In genomic region chr2:24820598-24821432, GRCh38 we compare ENCODE assay signal across 13 cellular contexts. TPM values are rescaled to one million over a fixed set of nuclear protein-coding genes. Genes with fewer than 3 reads are reported as not detected.
DNase-seq lines count a peak whose midpoint lies in the region; ATAC-seq and TF ChIP-seq lines count a peak whose summit lies in the region.
"Had no signal": no experiment of that assay in that cellular context is flagged by ENCODE, and none has a peak within 500 bp of the region (broad histone marks: within the 10 kb centered on the region; RNA-seq: fewer than 3 reads in every experiment).

No MANE protein-coding gene starts in this region.

- peak; percentile 68 for DNase-seq in NCI-H2107 treated with DMSO at 0.1 percent for 48 hours (lab: John Stamatoyannopoulos, UW; ENCODE audit: unreplicated experiment)
- DNase-seq in NCI-H2107 (lab: John Stamatoyannopoulos, UW), result no peak
- DNase-seq in coronary artery (ENCODE audit: low spot score), result peak; percentile 60
- peak; percentile 73 for DNase-seq in osteocyte (ENCODE audit: extremely low spot score, unreplicated experiment)
- no peak for DNase-seq in NCI-H1436 (lab: John Stamatoyannopoulos, UW)
- DNase-seq in SW 1271 (lab: John Stamatoyannopoulos, UW), result no peak
- DNase-seq: activated CD4-positive, alpha-beta T cell treated with anti-CD3 and anti-CD28 coated beads for 36 hours; activated gamma-delta T cell treated with Interleukin-2 at 50 U/mL for 16 hours; NCI-H510A treated with DMSO at 0.1 percent for 48 hours had no signal

- H3K27me3 Mint-ChIP-seq in osteocyte (ENCODE audit: unreplicated experiment), result no peaks in the 10 kb centered on the region
- H3K27me3 Mint-ChIP-seq: activated CD4-positive, alpha-beta T cell treated with anti-CD3 and anti-CD28 coated beads for 36 hours had no signal

- H3K27ac ChIP-seq in HUES48 (ENCODE audit: low read depth, low read length) (peak overlapping the region; percentile 87), coronary artery (no peak overlapping the region)
- H3K27ac ChIP-seq: 22Rv1 had no signal

- no peaks in the 10 kb centered on the region for H3K9me3 Mint-ChIP-seq in osteocyte (ENCODE audit: unreplicated experiment)

- H3K27ac Mint-ChIP-seq in osteocyte (ENCODE audit: unreplicated experiment), result peak overlapping the region; percentile 74
- H3K27ac Mint-ChIP-seq: activated CD4-positive, alpha-beta T cell treated with anti-CD3 and anti-CD28 coated beads for 36 hours had no signal

- peaks cover 27% of the 10 kb centered on the region for H3K4me1 Mint-ChIP-seq in osteocyte (ENCODE audit: unreplicated experiment)

- H3K36me3 Mint-ChIP-seq in osteocyte (ENCODE audit: unreplicated experiment), result peaks cover 31% of the 10 kb centered on the region

- H3K9ac ChIP-seq in HUES48 (ENCODE audit: low read depth, low read length), result no peak overlapping the region

- peaks cover 31% of the 10 kb centered on the region for H3K4me1 ChIP-seq in HUES48 (ENCODE audit: control insufficient read depth, insufficient read depth, low read length)

- H3K9me3 ChIP-seq in HUES48 (ENCODE audit: control insufficient read depth, insufficient read depth, low read length), result no peaks in the 10 kb centered on the region

- peaks cover 86% of the 10 kb centered on the region for H3K36me3 ChIP-seq in HUES48 (ENCODE audit: control insufficient read depth, insufficient read depth, low read length)

- H3K4me3 ChIP-seq in HUES48 (ENCODE audit: low read depth, low read length) (no peak overlapping the region), coronary artery (no peak overlapping the region)

- no peaks in the 10 kb centered on the region for H3K27me3 ChIP-seq in HUES48 (ENCODE audit: control insufficient read depth, insufficient read depth, low read length)

- TF ChIP-seq CTCF in coronary artery (IDR thresholded peaks at IDR 0.05), result no peak
- TF ChIP-seq CTCF in osteocyte (IDR thresholded peaks at IDR 0.05), result no peak

- H3K4me3 Mint-ChIP-seq in osteocyte (ENCODE audit: unreplicated experiment), result no peak overlapping the region
- H3K4me3 Mint-ChIP-seq: activated CD4-positive, alpha-beta T cell treated with anti-CD3 and anti-CD28 coated beads for 36 hours had no signal

- ATAC-seq in HG03378 (IDR thresholded peaks at IDR 0.05; ENCODE audit: unreplicated experiment), result no peak
- ATAC-seq: activated CD4-positive, alpha-beta T cell treated with anti-CD3 and anti-CD28 coated beads for 36 hours; Panc1 had no signal

RNA-seq across cellular contexts. Expression of gene CENPO, which starts 27.6 kb away (rescaled TPM):
- 12.7 and 12.8 TPM in 2 replicates for total RNA-seq in osteocyte

RNA-seq across cellular contexts. Expression of gene PTRHD1, which starts 27.6 kb away (rescaled TPM):
- 26.8 and 31.1 TPM in 2 replicates for total RNA-seq in osteocyte

Comparison
In these comparisons a context has a peak if more than half of its experiments do, and no peak if none do; other contexts are left out.
1. DNase-seq: peak in NCI-H2107 treated with DMSO at 0.1 percent for 48 hours (single experiment), coronary artery (single experiment) and osteocyte (single experiment); none in NCI-H2107 (single experiment), NCI-H1436 (single experiment) and SW 1271 (0 of 2).